In genomic region chr22:36303115-36303467, GRCh38 we compare ENCODE assay signal across 1 cellular context.
TF ChIP-seq lines count a peak whose summit lies in the region.

No MANE protein-coding gene starts in this region.

TF ChIP-seq in endothelial cell of umbilical vein, 7 proteins besides CTCF, POLR2A, EP300 and RAD21:
- TF ChIP-seq MAX (IDR thresholded peaks at IDR 0.05; ENCODE audit: insufficient read depth, insufficient read length) (no peak), JUN (IDR thresholded peaks at IDR 0.05; ENCODE audit: borderline replicate concordance, insufficient read depth, insufficient read length, low read depth) (no peak), POLR2AphosphoS5 (IDR thresholded peaks at IDR 0.05; ENCODE audit: insufficient read depth, low read depth, low read length) (peak; percentile 34)
